In genomic region chr22:43880743-43881055, GRCh38 we compare ENCODE assay signal across 33 cellular contexts. TPM values are rescaled to one million over a fixed set of nuclear protein-coding genes. Genes with fewer than 3 reads are reported as not detected.
"Had no signal": no experiment of that assay in that cellular context is flagged by ENCODE, and none has a peak within 500 bp of the region (broad histone marks: within the 10 kb centered on the region; RNA-seq: fewer than 3 reads in every experiment).

No MANE protein-coding gene starts in this region.

- H3K27me3 ChIP-seq: neutrophil, thyroid gland had no signal

- FAIRE-seq: endometrium, islet of Langerhans had no signal

- H3K4me1 Mint-ChIP-seq: central memory CD8-positive, alpha-beta T cell; stimulated activated naive CD8-positive, alpha-beta T cell treated with anti-CD3 and anti-CD28 coated beads, Interleukin-15, amount 100 ng/mL, for 72 hours had no signal

- H3K9me3 Mint-ChIP-seq: central memory CD8-positive, alpha-beta T cell; stimulated activated naive CD8-positive, alpha-beta T cell treated with anti-CD3 and anti-CD28 coated beads, Interleukin-15, amount 100 ng/mL, for 72 hours had no signal

- H3K4me3 ChIP-seq: coronary artery, esophagus squamous epithelium, heart right ventricle, left ventricle myocardium inferior, lower lobe of right lung, psoas muscle, sigmoid colon, thyroid gland had no signal

- DNase-seq: dermis blood vessel endothelial cell; effector memory CD4-positive, alpha-beta T cell; erythroblast; esophagus squamous epithelium; foreskin melanocyte; glutamatergic neuron; heart right ventricle; hippocampal formation; kidney glomerular epithelial cell; left colon; left ventricle myocardium inferior; lower lobe of right lung; natural killer cell; right cardiac atrium; stimulated activated CD4-positive, alpha-beta T cell treated with anti-CD3 and anti-CD28 coated beads, Interleukin-2, amount 100 ng/mL, for 48 hours; stimulated activated naive CD4-positive, alpha-beta T cell; stimulated activated naive CD8-positive, alpha-beta T cell treated with anti-CD3 and anti-CD28 coated beads, Interleukin-15, amount 100 ng/mL, for 72 hours; thyroid gland; trophoblast cell had no signal

- H3K4me1 ChIP-seq: esophagus squamous epithelium, heart right ventricle, left ventricle myocardium inferior, lower lobe of right lung, parathyroid adenoma, psoas muscle, sigmoid colon, thyroid gland had no signal

- H3K4me3 Mint-ChIP-seq: central memory CD8-positive, alpha-beta T cell; natural killer cell; stimulated activated naive CD8-positive, alpha-beta T cell treated with anti-CD3 and anti-CD28 coated beads, Interleukin-15, amount 100 ng/mL, for 72 hours had no signal

- H3K36me3 ChIP-seq: esophagus squamous epithelium, heart right ventricle, left ventricle myocardium inferior, lower lobe of right lung, neutrophil, sigmoid colon, thyroid gland had no signal

- H3K9me3 ChIP-seq: esophagus squamous epithelium, heart right ventricle, left ventricle myocardium inferior, lower lobe of right lung, neutrophil, psoas muscle, sigmoid colon, thyroid gland had no signal

- H3K27ac Mint-ChIP-seq: natural killer cell; stimulated activated naive CD8-positive, alpha-beta T cell treated with anti-CD3 and anti-CD28 coated beads, Interleukin-15, amount 100 ng/mL, for 72 hours had no signal

- H3K36me3 Mint-ChIP-seq: natural killer cell had no signal

- H3K27ac ChIP-seq: coronary artery, esophagus squamous epithelium, heart right ventricle, left ventricle myocardium inferior, lower lobe of right lung, neutrophil, parathyroid adenoma, psoas muscle, sigmoid colon, thyroid gland had no signal

RNA-seq across cellular contexts. Expression of gene PNPLA5, which starts 11.1 kb away (rescaled TPM):
- total RNA-seq: dermis blood vessel endothelial cell, esophagus squamous epithelium, heart right ventricle, left colon, left ventricle myocardium inferior, lower lobe of right lung, mononuclear cell, natural killer cell, omental fat pad, psoas muscle, renal cortical epithelial cell, right cardiac atrium, sigmoid colon, skeletal muscle tissue, thyroid gland, urinary bladder had no signal
- polyA plus RNA-seq: heart right ventricle, neural cell, right cardiac atrium, sigmoid colon, urinary bladder had no signal

RNA-seq across cellular contexts. Expression of gene SULT4A1, which starts 18.4 kb away (rescaled TPM):
- total RNA-seq: dermis blood vessel endothelial cell, esophagus squamous epithelium, lower lobe of right lung, mononuclear cell, natural killer cell, psoas muscle, thyroid gland had no signal

RNA-seq across cellular contexts. Expression of gene PNPLA3, which starts 42.9 kb away (rescaled TPM):
- total RNA-seq: left ventricle myocardium inferior, mononuclear cell, sigmoid colon had no signal
